30 cellular contexts compared by ENCODE assay signal in the genomic region with DNA sequence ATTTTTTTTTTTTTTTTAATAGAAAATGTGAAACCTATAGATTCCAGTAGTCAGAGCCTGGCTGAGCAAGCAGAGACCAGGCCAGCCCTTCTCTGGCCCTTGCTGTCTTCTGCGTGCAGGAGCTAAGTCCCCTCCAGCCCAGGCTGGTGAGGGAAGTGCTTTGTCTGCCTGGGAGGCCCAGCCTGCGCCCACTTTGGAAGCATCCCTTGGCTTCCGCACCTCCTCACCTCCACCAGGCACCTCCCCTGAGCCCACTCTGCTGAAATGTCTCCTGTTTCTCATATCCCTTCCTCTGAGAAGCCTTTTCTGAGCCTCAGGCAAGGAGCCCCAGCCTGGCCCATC. TPM values are rescaled to one million over a fixed set of nuclear protein-coding genes. Genes with fewer than 3 reads are reported as not detected.
DNase-seq lines count a peak whose midpoint lies in the region; ATAC-seq and TF ChIP-seq lines count a peak whose summit lies in the region.
"Had no signal": no experiment of that assay in that cellular context is flagged by ENCODE, and none has a peak within 500 bp of the region (broad histone marks: within the 10 kb centered on the region; RNA-seq: fewer than 3 reads in every experiment).

No MANE protein-coding gene starts in this region.

- peak; percentile 7 for DNase-seq in natural killer cell
- DNase-seq in natural killer cell treated with Interleukin-12 subunit alpha and Interleukin-12 subunit beta and Interleukin-15 and Interleukin-18, amount 100 ng/mL, for 72 hours (ENCODE audit: low spot score): no peak
- peak; percentile 36 for DNase-seq in ecto neural progenitor cell (ENCODE audit: low spot score)
- peak in 3 of 5 donors; percentile 6 to 30 (median 13) for DNase-seq in ovary
- DNase-seq in NCI-H1048 (lab: John Stamatoyannopoulos, UW): no peak
- DNase-seq in NCI-H82 (lab: John Stamatoyannopoulos, UW): no peak
- DNase-seq: cerebellar nuclear complex; DMS153; mammary epithelial cell; MM.1S; NCI-H1417 treated with DMSO at 0.1 percent for 48 hours; NCI-H2081 treated with DMSO at 0.1 percent for 48 hours; NCI-H2227 treated with DMSO at 0.1 percent for 48 hours; NCI-H526 treated with DMSO at 0.1 percent for 48 hours; nephron progenitor cell; PC-3; retina; stimulated activated CD4-positive, alpha-beta T cell treated with anti-CD3 and anti-CD28 coated beads, Interleukin-1b, Interleukin-23, amount 100 ng/mL, for 48 hours; stimulated activated naive CD8-positive, alpha-beta T cell treated with anti-CD3 and anti-CD28 coated beads, Interleukin-15, amount 100 ng/mL, for 72 hours; thyroid gland had no signal

- no peak for TF ChIP-seq EP300 in ovary (IDR thresholded peaks at IDR 0.05)

- no peak overlapping the region for H3K27ac ChIP-seq in ovary
- H3K27ac ChIP-seq: BLaER1, KMS-11, parathyroid adenoma, thyroid gland had no signal

- H3K4me3 ChIP-seq in ovary: no peak overlapping the region
- H3K4me3 ChIP-seq: BLaER1, gastrocnemius medialis, GM12878, smooth muscle cell, thyroid gland had no signal

- peaks cover 17 to 22% of the 10 kb centered on the region in 2 donors for H3K27me3 Mint-ChIP-seq in natural killer cell (ENCODE audit: low read depth in 2 of 2)
- peaks cover 16 to 27% of the 10 kb centered on the region in 2 donors for H3K27me3 Mint-ChIP-seq in natural killer cell treated with Interleukin-12 subunit alpha and Interleukin-12 subunit beta and Interleukin-15 and Interleukin-18, amount 100 ng/mL, for 72 hours

- H3K4me1 ChIP-seq in ovary (ENCODE audit: insufficient read depth): no peaks in the 10 kb centered on the region
- H3K4me1 ChIP-seq: BLaER1, gastrocnemius medialis, thyroid gland had no signal

- no peaks in the 10 kb centered on the region for H3K36me3 ChIP-seq in ovary
- H3K36me3 ChIP-seq: BLaER1, thyroid gland had no signal

- no peak overlapping the region for H3K4me3 Mint-ChIP-seq in natural killer cell
- no peak overlapping the region for H3K4me3 Mint-ChIP-seq in natural killer cell treated with Interleukin-12 subunit alpha and Interleukin-12 subunit beta and Interleukin-15 and Interleukin-18, amount 100 ng/mL, for 72 hours
- H3K4me3 Mint-ChIP-seq: activated T-cell treated with anti-CD3 and anti-CD28 coated beads, Interleukin-2, amount 50 U/mL, for 4 hours; nephron progenitor cell; stimulated activated naive CD8-positive, alpha-beta T cell treated with anti-CD3 and anti-CD28 coated beads, Interleukin-15, amount 100 ng/mL, for 72 hours; T-helper 17 cell had no signal

- intact Hi-C loops in natural killer cell (cut with micrococcal nuclease): no loop called here
- intact Hi-C loops in ovary (cut with DNase I): loop anchor here in 2 of 4 donors (5.0 to 10.0 kb wide), 3 partner anchors 70 to 252 kb away; no protein-coding TSS in a partner anchor

- no peak for ATAC-seq in natural killer cell
- ATAC-seq in natural killer cell treated with Interleukin-12 subunit alpha and Interleukin-12 subunit beta and Interleukin-15 and Interleukin-18, amount 100 ng/mL, for 72 hours: no peak
- ATAC-seq in GM19452 (IDR thresholded peaks at IDR 0.05; ENCODE audit: unreplicated experiment): no peak
- ATAC-seq: activated T-cell treated with anti-CD3 and anti-CD28 coated beads, Interleukin-2, amount 50 U/mL, for 4 hours; PC-3; T-helper 17 cell had no signal

- no peaks in the 10 kb centered on the region for H3K4me1 Mint-ChIP-seq in natural killer cell
- no peaks in the 10 kb centered on the region for H3K4me1 Mint-ChIP-seq in natural killer cell treated with Interleukin-12 subunit alpha and Interleukin-12 subunit beta and Interleukin-15 and Interleukin-18, amount 100 ng/mL, for 72 hours (ENCODE audit: low read depth in 2 of 2)
- H3K4me1 Mint-ChIP-seq: stimulated activated naive CD8-positive, alpha-beta T cell treated with anti-CD3 and anti-CD28 coated beads, Interleukin-15, amount 100 ng/mL, for 72 hours had no signal

- TF ChIP-seq POLR2A in ovary (IDR thresholded peaks at IDR 0.05): no peak

- no peaks in the 10 kb centered on the region for H3K9me3 Mint-ChIP-seq in natural killer cell
- no peaks in the 10 kb centered on the region for H3K9me3 Mint-ChIP-seq in natural killer cell treated with Interleukin-12 subunit alpha and Interleukin-12 subunit beta and Interleukin-15 and Interleukin-18, amount 100 ng/mL, for 72 hours
- H3K9me3 Mint-ChIP-seq: activated T-cell treated with anti-CD3 and anti-CD28 coated beads, Interleukin-2, amount 50 U/mL, for 4 hours; nephron progenitor cell; stimulated activated naive CD8-positive, alpha-beta T cell treated with anti-CD3 and anti-CD28 coated beads, Interleukin-15, amount 100 ng/mL, for 72 hours had no signal

- no peaks in the 10 kb centered on the region for H3K27me3 ChIP-seq in ovary
- H3K27me3 ChIP-seq: BLaER1, gastrocnemius medialis, thyroid gland had no signal

- no peaks in the 10 kb centered on the region for H3K9me3 ChIP-seq in ovary
- H3K9me3 ChIP-seq: BLaER1, gastrocnemius medialis, thyroid gland had no signal

- H3K36me3 Mint-ChIP-seq in natural killer cell: no peaks in the 10 kb centered on the region
- H3K36me3 Mint-ChIP-seq in natural killer cell treated with Interleukin-12 subunit alpha and Interleukin-12 subunit beta and Interleukin-15 and Interleukin-18, amount 100 ng/mL, for 72 hours: no peaks in the 10 kb centered on the region

- 89 to 93% (median 92%) methylated on average over 3 of the region's 3 CpGs for WGBS in ovary, 3 donors

- no peak overlapping the region for H3K27ac Mint-ChIP-seq in natural killer cell
- no peak overlapping the region for H3K27ac Mint-ChIP-seq in natural killer cell treated with Interleukin-12 subunit alpha and Interleukin-12 subunit beta and Interleukin-15 and Interleukin-18, amount 100 ng/mL, for 72 hours
- H3K27ac Mint-ChIP-seq: nephron progenitor cell; stimulated activated naive CD8-positive, alpha-beta T cell treated with anti-CD3 and anti-CD28 coated beads, Interleukin-15, amount 100 ng/mL, for 72 hours; T-helper 17 cell had no signal

- TF ChIP-seq CTCF in natural killer cell (IDR thresholded peaks at IDR 0.05): no peak
- no peak for TF ChIP-seq CTCF in ovary (IDR thresholded peaks at IDR 0.05)

RNA-seq across cellular contexts. Expression of gene ALDH1L1, which starts 45.4 kb away (rescaled TPM):
- total RNA-seq in natural killer cell (not detected), ovary (10 to 100 TPM; 24.6 to 85.5 (median 48.8) TPM)
- not detected for total RNA-seq in natural killer cell treated with Interleukin-12 subunit alpha and Interleukin-12 subunit beta and Interleukin-15 and Interleukin-18, amount 100 ng/mL, for 72 hours
- 10 to 100 TPM in 1 of 2 donors, 1 to 10 TPM in 1; 8.3 to 45.1 TPM for polyA plus RNA-seq in ovary
- total RNA-seq: dermis microvascular lymphatic vessel endothelial cell, PC-3, smooth muscle cell, T-helper 17 cell had no signal

RNA-seq across cellular contexts. Expression of gene SLC41A3, which starts 51.1 kb away (rescaled TPM):
- 10 to 100 TPM; 24.2 to 29.6 (median 27.1) TPM for total RNA-seq in natural killer cell
- total RNA-seq in natural killer cell treated with Interleukin-12 subunit alpha and Interleukin-12 subunit beta and Interleukin-15 and Interleukin-18, amount 100 ng/mL, for 72 hours: 10 to 100 TPM; 30.4 to 36.4 TPM
- total RNA-seq in ovary: 100 to 1,000 TPM in 1 of 7 donors, 10 to 100 TPM in 6; 58.1 to 107 (median 85.9) TPM
- 10 to 100 TPM; 58.5 to 70.6 TPM for polyA plus RNA-seq in ovary

Comparison
In these comparisons a context has a peak if more than half of its experiments do, and no peak if none do; other contexts are left out.
1. DNase-seq: peak in natural killer cell (single experiment), ecto neural progenitor cell (single experiment) and ovary (3 of 5); none in natural killer cell treated with Interleukin-12 subunit alpha and Interleukin-12 subunit beta and Interleukin-15 and Interleukin-18, amount 100 ng/mL, for 72 hours (single experiment), NCI-H1048 (single experiment) and NCI-H82 (single experiment).
2. RNA of gene ALDH1L1, which starts 45.4 kb away (total RNA-seq): 24.6 to 85.5 TPM in ovary; not detected in natural killer cell treated with Interleukin-12 subunit alpha and Interleukin-12 subunit beta and Interleukin-15 and Interleukin-18, amount 100 ng/mL, for 72 hours and not detected in natural killer cell; every median in the first group is over 10 times any median in the second.